9 cellular contexts compared by ENCODE assay signal in genomic region chr22:31289335-31289734, GRCh38. TPM values are rescaled to one million over a fixed set of nuclear protein-coding genes. Genes with fewer than 3 reads are reported as not detected.
DNase-seq lines count a peak whose midpoint lies in the region; ATAC-seq and TF ChIP-seq lines count a peak whose summit lies in the region.
"Had no signal": no experiment of that assay in that cellular context is flagged by ENCODE, and none has a peak within 500 bp of the region (broad histone marks: within the 10 kb centered on the region; RNA-seq: fewer than 3 reads in every experiment).

No MANE protein-coding gene starts in this region.

- POLR2A ChIA-PET in CD4-positive, alpha-beta T cell (lab: Charles Lee) = interaction anchor here (1.0 to 14.2 kb wide), 18 partner anchors 12 to 373 kb away, joined by 3 to 1064 read pairs (median 9); partner anchors contain the start of genes DRG1, LIMK2, MORC2 and PATZ1
- POLR2A ChIA-PET in Caco-2 (lab: Charles Lee) = interaction anchor here (1.7 kb wide), 1 partner anchor 321 kb away, joined by 4 read pairs; the partner anchor contains the start of genes MORC2 and TUG1

- H4K20me1 ChIP-seq in Loucy (ENCODE audit: insufficient read depth, low read length, poor library complexity, severe bottlenecking) = peaks cover 5% of the 10 kb centered on the region

- peaks cover 9% of the 10 kb centered on the region; the same call in 1 of the 2 replicates for H3F3A ChIP-seq in Loucy (ENCODE audit: low read depth)

- peaks cover 24% of the 10 kb centered on the region; the same call in 1 of the 2 replicates for H3K79me2 ChIP-seq in Loucy (ENCODE audit: insufficient read depth, low read length)

- H3K9me2 ChIP-seq in Loucy (replicated peaks; ENCODE audit: low read depth, low read length) = no peaks in the 10 kb centered on the region

- TF ChIP-seq CTCF in CD4-positive, alpha-beta T cell (IDR thresholded peaks at IDR 0.05) = no peak
- no peak for TF ChIP-seq CTCF in Loucy (conservative IDR thresholded peaks at IDR 0.05; ENCODE audit: low read length)
- no peak for TF ChIP-seq CTCF in ascending aorta (IDR thresholded peaks at IDR 0.05)
- no peak for TF ChIP-seq CTCF in Caco-2 (IDR thresholded peaks at IDR 0.05; ENCODE audit: insufficient read depth in 1 of 2, low read depth in 1 of 2, low read length in 1 of 2, severe bottlenecking in 1 of 2, unreplicated experiment in 1 of 2)

- H3K27me3 Mint-ChIP-seq in CD4-positive, alpha-beta T cell = no peaks in the 10 kb centered on the region
- H3K27me3 Mint-ChIP-seq in natural killer cell treated with Interleukin-12 subunit alpha and Interleukin-12 subunit beta and Interleukin-15 and Interleukin-18, amount 100 ng/mL, for 72 hours = no peaks in the 10 kb centered on the region
- no peaks in the 10 kb centered on the region for H3K27me3 Mint-ChIP-seq in Caco-2 (ENCODE audit: insufficient read depth, unreplicated experiment)

- peak overlapping the region; percentile 62 for H3K9ac ChIP-seq in Loucy (ENCODE audit: low read depth, low read length, poor library complexity, severe bottlenecking)

- DNase-seq in CD4-positive, alpha-beta T cell = peak in 2 of 10 experiments; percentile 34 to 46
- DNase-seq in ascending aorta (ENCODE audit: low spot score in 2 of 2) = no peak
- DNase-seq in natural killer cell treated with Interleukin-12 subunit alpha and Interleukin-12 subunit beta and Interleukin-15 and Interleukin-18, amount 100 ng/mL, for 72 hours (ENCODE audit: low spot score) = no peak
- no peak for DNase-seq in aorta
- DNase-seq in Caco-2 = no peak
- DNase-seq: NCI-H446 treated with DMSO at 0.1 percent for 48 hours had no signal

- intact Hi-C loops in CD4-positive, alpha-beta T cell (cut with DNase I, micrococcal nuclease) = loop anchor here in 1 of 2 experiments (5.0 kb wide), 1 partner anchor 203 kb away; no protein-coding TSS in a partner anchor
- intact Hi-C loops in ascending aorta (cut with DNase I) (loop anchor here (2.0 to 10.0 kb wide), 2 partner anchors 109 to 985 kb away; partner anchors contain the start of gene DRG1), aorta (cut with DNase I) (no loop called here), Caco-2 (cut with micrococcal nuclease; ENCODE audit: unreplicated experiment) (no loop called here)

- H3K4me3 Mint-ChIP-seq in CD4-positive, alpha-beta T cell = peak overlapping the region; percentile 94
- peak overlapping the region; percentile 99 for H3K4me3 Mint-ChIP-seq in natural killer cell treated with Interleukin-12 subunit alpha and Interleukin-12 subunit beta and Interleukin-15 and Interleukin-18, amount 100 ng/mL, for 72 hours
- H3K4me3 Mint-ChIP-seq in Caco-2 (ENCODE audit: unreplicated experiment) = no peak overlapping the region

- H3K4me2 ChIP-seq in Loucy (ENCODE audit: low read depth, low read length, poor library complexity, severe bottlenecking) = peak overlapping the region; percentile 95

- no TSS peak for BruUV-seq in Caco-2 (replicated peaks; lab: Mats Ljungman, UMichigan)

- no peaks in the 10 kb centered on the region for H3K27me3 ChIP-seq in CD4-positive, alpha-beta T cell (ENCODE audit: control insufficient read depth, insufficient read depth, low read length)
- no peaks in the 10 kb centered on the region for H3K27me3 ChIP-seq in Loucy (ENCODE audit: insufficient read depth, low read length, poor library complexity, severe bottlenecking)
- H3K27me3 ChIP-seq in ascending aorta = no peaks in the 10 kb centered on the region
- no peaks in the 10 kb centered on the region for H3K27me3 ChIP-seq in aorta (ENCODE audit: control insufficient read depth in 1 of 2, insufficient read depth in 2 of 2, low read length in 1 of 2)
- no peaks in the 10 kb centered on the region for H3K27me3 ChIP-seq in Caco-2 (replicated peaks; ENCODE audit: control insufficient read depth, insufficient read depth, low read length)

- WGBS in aorta, 2 donors = 85 to 88% methylated on average over 13 of the region's 13 CpGs

- H3K36me3 ChIP-seq in Loucy (ENCODE audit: insufficient read depth, low read length) (no peaks in the 10 kb centered on the region), ascending aorta (peaks cover 41 to 46% of the 10 kb centered on the region in 2 donors), aorta (ENCODE audit: control insufficient read depth in 1 of 2, insufficient read depth in 2 of 2, low read length in 1 of 2) (no peaks in the 10 kb centered on the region), Caco-2 (ENCODE audit: control insufficient read depth, insufficient read depth, low read length) (no peaks in the 10 kb centered on the region)

- H3K27ac Mint-ChIP-seq in CD4-positive, alpha-beta T cell = peak overlapping the region; percentile 98
- H3K27ac Mint-ChIP-seq in natural killer cell treated with Interleukin-12 subunit alpha and Interleukin-12 subunit beta and Interleukin-15 and Interleukin-18, amount 100 ng/mL, for 72 hours = peak overlapping the region; percentile 94 to 96
- no peak overlapping the region for H3K27ac Mint-ChIP-seq in Caco-2 (ENCODE audit: unreplicated experiment)

- H3K27ac ChIP-seq in CD4-positive, alpha-beta T cell (ENCODE audit: low read depth, low read length) = peak overlapping the region; percentile 100
- H3K27ac ChIP-seq in ascending aorta (peak overlapping the region; percentile 98 to 99), aorta (ENCODE audit: low read depth in 1 of 2, low read length in 2 of 2) (no peak overlapping the region)

- H3K4me1 Mint-ChIP-seq in CD4-positive, alpha-beta T cell (ENCODE audit: low read depth) = peaks cover 86% of the 10 kb centered on the region
- H3K4me1 Mint-ChIP-seq in natural killer cell treated with Interleukin-12 subunit alpha and Interleukin-12 subunit beta and Interleukin-15 and Interleukin-18, amount 100 ng/mL, for 72 hours (ENCODE audit: low read depth in 2 of 2) = peaks cover 55 to 64% of the 10 kb centered on the region in 2 donors
- peaks cover 6% of the 10 kb centered on the region for H3K4me1 Mint-ChIP-seq in Caco-2 (ENCODE audit: low read depth, unreplicated experiment)

- ATAC-seq in CD4-positive, alpha-beta T cell (ENCODE audit: poor library complexity) = no peak
- no peak for ATAC-seq in natural killer cell treated with Interleukin-12 subunit alpha and Interleukin-12 subunit beta and Interleukin-15 and Interleukin-18, amount 100 ng/mL, for 72 hours
- ATAC-seq in aorta (ENCODE audit: low FRiP score) (no peak), GM19395 (IDR thresholded peaks at IDR 0.05; ENCODE audit: unreplicated experiment) (no peak), HG03442 (IDR thresholded peaks at IDR 0.05; ENCODE audit: unreplicated experiment) (no peak)

- H2AFZ ChIP-seq in Loucy (ENCODE audit: low read length) = no peak overlapping the region

- H3K9me3 Mint-ChIP-seq in CD4-positive, alpha-beta T cell = no peaks in the 10 kb centered on the region
- H3K9me3 Mint-ChIP-seq in natural killer cell treated with Interleukin-12 subunit alpha and Interleukin-12 subunit beta and Interleukin-15 and Interleukin-18, amount 100 ng/mL, for 72 hours = no peaks in the 10 kb centered on the region
- no peaks in the 10 kb centered on the region for H3K9me3 Mint-ChIP-seq in Caco-2 (ENCODE audit: unreplicated experiment)

- CTCF ChIA-PET in CD4-positive, alpha-beta T cell (lab: Charles Lee) = interaction anchor here (1.0 to 5.5 kb wide), 5 partner anchors 11 to 57 kb away, joined by 3 to 27 read pairs (median 10); no protein-coding TSS in a partner anchor
- CTCF ChIA-PET in Caco-2 (lab: Charles Lee) = interaction anchor here (1.5 to 2.0 kb wide), 4 partner anchors 11 to 57 kb away, joined by 4 to 25 read pairs (median 11); no protein-coding TSS in a partner anchor

- peak overlapping the region; percentile 87 for H3K4me3 ChIP-seq in Loucy (ENCODE audit: low read length, poor library complexity, severe bottlenecking)
- H3K4me3 ChIP-seq in ascending aorta = peak overlapping the region; percentile 84 to 86
- no peak overlapping the region for H3K4me3 ChIP-seq in aorta (ENCODE audit: low read length in 2 of 2)
- no peak overlapping the region for H3K4me3 ChIP-seq in Caco-2 (ENCODE audit: low read depth, low read length)

- H3K9me3 ChIP-seq in CD4-positive, alpha-beta T cell (ENCODE audit: control insufficient read depth, low read length) = no peaks in the 10 kb centered on the region
- H3K9me3 ChIP-seq in Loucy (ENCODE audit: insufficient read depth, low read depth, low read length) = no peaks in the 10 kb centered on the region
- no peaks in the 10 kb centered on the region for H3K9me3 ChIP-seq in ascending aorta
- no peaks in the 10 kb centered on the region for H3K9me3 ChIP-seq in aorta (ENCODE audit: control insufficient read depth, low read length)
- H3K9me3 ChIP-seq in Caco-2 = no peaks in the 10 kb centered on the region

- H3K36me3 Mint-ChIP-seq in CD4-positive, alpha-beta T cell (ENCODE audit: low read depth) = peaks cover 95% of the 10 kb centered on the region
- H3K36me3 Mint-ChIP-seq in natural killer cell treated with Interleukin-12 subunit alpha and Interleukin-12 subunit beta and Interleukin-15 and Interleukin-18, amount 100 ng/mL, for 72 hours = no peaks in the 10 kb centered on the region
- H3K36me3 Mint-ChIP-seq in Caco-2 (ENCODE audit: insufficient read depth, unreplicated experiment) = peaks cover 5% of the 10 kb centered on the region

- peaks cover 70% of the 10 kb centered on the region for H3K4me1 ChIP-seq in Loucy (ENCODE audit: insufficient read depth, low read length, poor library complexity, severe bottlenecking)
- H3K4me1 ChIP-seq in ascending aorta = peaks cover 7 to 35% of the 10 kb centered on the region in 2 donors
- no peaks in the 10 kb centered on the region for H3K4me1 ChIP-seq in aorta (ENCODE audit: control insufficient read depth in 1 of 2, insufficient read depth in 2 of 2, low read length in 2 of 2)
- H3K4me1 ChIP-seq in Caco-2 = peaks cover 6% of the 10 kb centered on the region; the same call in 1 of the 2 replicates

RNA-seq across cellular contexts. Expression of gene PIK3IP1, which starts 3.0 kb away (rescaled TPM):
- 1,000 to 10,000 TPM; 1,063 to 1,072 TPM for total RNA-seq in CD4-positive, alpha-beta T cell
- total RNA-seq in ascending aorta = 16.4 TPM
- 1 to 10 TPM in 1 of 2 donors, under 1 TPM in 1; 0.74 to 1.0 TPM for total RNA-seq in natural killer cell treated with Interleukin-12 subunit alpha and Interleukin-12 subunit beta and Interleukin-15 and Interleukin-18, amount 100 ng/mL, for 72 hours
- total RNA-seq in aorta = 10 to 100 TPM; 14.1 to 41.6 TPM
- 10 to 100 TPM; 16.8 to 44.9 TPM for polyA plus RNA-seq in aorta
- total RNA-seq in Caco-2 (2022) = 0.68 and 0.72 TPM in 2 replicates

RNA-seq across cellular contexts. Expression of gene PATZ1, which starts 56.8 kb away (rescaled TPM):
- total RNA-seq in CD4-positive, alpha-beta T cell = 10 to 100 TPM; 54.4 to 58.3 TPM
- 28.9 TPM for total RNA-seq in ascending aorta
- 10 to 100 TPM; 13.9 to 34.1 TPM for total RNA-seq in natural killer cell treated with Interleukin-12 subunit alpha and Interleukin-12 subunit beta and Interleukin-15 and Interleukin-18, amount 100 ng/mL, for 72 hours
- 10 to 100 TPM; 14.1 to 17.6 TPM for total RNA-seq in aorta
- polyA plus RNA-seq in aorta = 10 to 100 TPM in 1 of 2 donors, 1 to 10 TPM in 1; 3.3 to 11.5 TPM
- total RNA-seq in Caco-2 (2022) = 36.6 and 40.9 TPM in 2 replicates

Comparison
In these comparisons a context has a peak if more than half of its experiments do, and no peak if none do; other contexts are left out.
1. H3K27ac ChIP-seq: peak in CD4-positive, alpha-beta T cell (single experiment) and ascending aorta (2 of 2); none in aorta (0 of 2).
2. H3K4me3 ChIP-seq: peak in Loucy (single experiment) and ascending aorta (2 of 2); none in aorta (0 of 2) and Caco-2 (single experiment).
3. RNA of gene PIK3IP1, which starts 3.0 kb away (total RNA-seq): 1,063 to 1,072 TPM in CD4-positive, alpha-beta T cell; 14.1 to 41.6 TPM in aorta, 16.4 TPM in ascending aorta (single experiment), 0.74 to 1.0 TPM in natural killer cell treated with Interleukin-12 subunit alpha and Interleukin-12 subunit beta and Interleukin-15 and Interleukin-18, amount 100 ng/mL, for 72 hours and 0.68 to 0.72 TPM in Caco-2; every median in the first group is over 10 times any median in the second.